In genomic region chr1:218467101-218467728, GRCh38 we compare ENCODE assay signal across 19 cellular contexts.
DNase-seq lines count a peak whose midpoint lies in the region; ATAC-seq, FAIRE-seq and TF ChIP-seq lines count a peak whose summit lies in the region.
"Had no signal": no experiment of that assay in that cellular context is flagged by ENCODE, and none has a peak within 500 bp of the region (broad histone marks: within the 10 kb centered on the region; RNA-seq: fewer than 3 reads in every experiment).

No MANE protein-coding gene starts in this region.

- H3K9me3 ChIP-seq in Panc1 (ENCODE audit: control insufficient read depth, insufficient read depth, low read depth, low read length), result no peaks in the 10 kb centered on the region
- no peaks in the 10 kb centered on the region for H3K9me3 ChIP-seq in skeletal muscle tissue (ENCODE audit: control insufficient read depth in 3 of 3, low read length in 3 of 3)
- H3K9me3 ChIP-seq: mucosa of descending colon had no signal

- in situ Hi-C loops in Panc1 (cut with HindIII; ENCODE audit: low pct_unique_long_range_greater_than_20kb, low sequenced_read_pairs), result no loop called here

- H3K36me3 ChIP-seq in Panc1 (ENCODE audit: control insufficient read depth, insufficient read depth, low read length) (no peaks in the 10 kb centered on the region), skeletal muscle tissue (ENCODE audit: control insufficient read depth in 3 of 3, insufficient read depth in 3 of 3, low read length in 3 of 3) (no peaks in the 10 kb centered on the region)

- peaks cover 37% of the 10 kb centered on the region for H3K4me1 ChIP-seq in Panc1 (ENCODE audit: control insufficient read depth, insufficient read depth, low read length)
- peaks cover 25 to 32% (median 26%) of the 10 kb centered on the region in 3 donors for H3K4me1 ChIP-seq in skeletal muscle tissue (ENCODE audit: control insufficient read depth in 3 of 3, insufficient read depth in 3 of 3, low read length in 3 of 3)
- H3K4me1 ChIP-seq: parathyroid adenoma had no signal

- H3K4me3 Mint-ChIP-seq in activated CD4-positive, alpha-beta T cell treated with anti-CD3 and anti-CD28 coated beads, Interleukin-2, amount 10 ng/mL, durations not matched to agents 24 days and 14 days, result no peak overlapping the region
- H3K4me3 Mint-ChIP-seq: activated CD4-positive, alpha-beta T cell treated with anti-CD3 and anti-CD28 coated beads for 36 hours; activated naive CD8-positive, alpha-beta T cell treated with anti-CD3 and anti-CD28 coated beads, Interleukin-2, amount 10 ng/mL, durations not matched to agents 7 days and 5 days; CD4-positive, alpha-beta T cell had no signal

- ATAC-seq in Panc1 (peak; percentile 80), GM18861 (IDR thresholded peaks at IDR 0.05; ENCODE audit: unreplicated experiment) (no peak)
- ATAC-seq: activated CD4-positive, alpha-beta T cell treated with anti-CD3 and anti-CD28 coated beads for 36 hours; mucosa of descending colon had no signal

- FAIRE-seq in endometrium (lab: Jason Lieb, UNC), result peak; percentile 98
- FAIRE-seq: frontal cortex, H54, keratinocyte had no signal

- peak overlapping the region in 1 of 3 donors; percentile 7 for H3K9ac ChIP-seq in skeletal muscle tissue (ENCODE audit: low read depth in 1 of 3, low read length in 3 of 3)
- H3K9ac ChIP-seq: KMS-11, parathyroid adenoma had no signal

- H3K27me3 Mint-ChIP-seq in activated CD4-positive, alpha-beta T cell treated with anti-CD3 and anti-CD28 coated beads, Interleukin-2, amount 10 ng/mL, durations not matched to agents 24 days and 14 days, result no peaks in the 10 kb centered on the region
- H3K27me3 Mint-ChIP-seq: activated naive CD8-positive, alpha-beta T cell treated with anti-CD3 and anti-CD28 coated beads, Interleukin-2, amount 10 ng/mL, durations not matched to agents 7 days and 5 days; CD4-positive, alpha-beta T cell had no signal

- no peaks in the 10 kb centered on the region for H3K4me1 Mint-ChIP-seq in activated CD4-positive, alpha-beta T cell treated with anti-CD3 and anti-CD28 coated beads, Interleukin-2, amount 10 ng/mL, durations not matched to agents 24 days and 14 days
- H3K4me1 Mint-ChIP-seq: activated CD4-positive, alpha-beta T cell treated with anti-CD3 and anti-CD28 coated beads for 36 hours; activated naive CD8-positive, alpha-beta T cell treated with anti-CD3 and anti-CD28 coated beads, Interleukin-2, amount 10 ng/mL, durations not matched to agents 7 days and 5 days had no signal

- intact Hi-C loops in Panc1 (cut with micrococcal nuclease; ENCODE audit: unreplicated experiment), result no loop called here
- intact Hi-C loops in activated CD4-positive, alpha-beta T cell treated with anti-CD3 and anti-CD28 coated beads, Interleukin-2, amount 10 ng/mL, durations not matched to agents 24 days and 14 days (cut with micrococcal nuclease), result no loop called here

- H3K27me3 ChIP-seq in Panc1 (ENCODE audit: control insufficient read depth, insufficient read depth, low read length), result no peaks in the 10 kb centered on the region
- no peaks in the 10 kb centered on the region for H3K27me3 ChIP-seq in skeletal muscle tissue (ENCODE audit: control insufficient read depth in 3 of 3, insufficient read depth in 3 of 3, low read length in 3 of 3)

- no peak overlapping the region for H3K27ac Mint-ChIP-seq in activated CD4-positive, alpha-beta T cell treated with anti-CD3 and anti-CD28 coated beads, Interleukin-2, amount 10 ng/mL, durations not matched to agents 24 days and 14 days
- H3K27ac Mint-ChIP-seq: activated CD4-positive, alpha-beta T cell treated with anti-CD3 and anti-CD28 coated beads for 36 hours; activated naive CD8-positive, alpha-beta T cell treated with anti-CD3 and anti-CD28 coated beads, Interleukin-2, amount 10 ng/mL, durations not matched to agents 7 days and 5 days; CD4-positive, alpha-beta T cell had no signal

- TF ChIP-seq CTCF in Panc1 (IDR thresholded peaks at IDR 0.05), result no peak

- H3K36me3 Mint-ChIP-seq in activated CD4-positive, alpha-beta T cell treated with anti-CD3 and anti-CD28 coated beads, Interleukin-2, amount 10 ng/mL, durations not matched to agents 24 days and 14 days (ENCODE audit: low read depth), result no peaks in the 10 kb centered on the region
- H3K36me3 Mint-ChIP-seq: activated naive CD8-positive, alpha-beta T cell treated with anti-CD3 and anti-CD28 coated beads, Interleukin-2, amount 10 ng/mL, durations not matched to agents 7 days and 5 days had no signal

- DNase-seq in EH (ENCODE audit: low read depth), result peak; percentile 97
- DNase-seq in Panc1 (ENCODE audit: low read depth, low spot score), result no peak
- DNase-seq in HT-29 (ENCODE audit: low spot score), result no peak
- no peak for DNase-seq in activated CD4-positive, alpha-beta T cell treated with anti-CD3 and anti-CD28 coated beads, Interleukin-2, amount 10 ng/mL, durations not matched to agents 24 days and 14 days
- DNase-seq: activated CD4-positive, alpha-beta T cell treated with anti-CD3 and anti-CD28 coated beads for 36 hours; activated naive CD8-positive, alpha-beta T cell treated with anti-CD3 and anti-CD28 coated beads, Interleukin-2, amount 10 ng/mL, durations not matched to agents 7 days and 5 days; activated T-cell treated with anti-CD3 and anti-CD28 coated beads for 4 hours; CD4-positive, alpha-beta T cell; mucosa of descending colon; NCI-H526 treated with DMSO at 0.1 percent for 48 hours; trophoblast cell had no signal

- CTCF ChIA-PET in Panc1 (lab: Charles Lee), result no interaction called here

- BruUV-seq in Panc1 (replicated peaks; lab: Mats Ljungman, UMichigan), result no TSS peak

- POLR2A ChIA-PET in Panc1 (lab: Charles Lee), result no interaction called here

- H3K9me3 Mint-ChIP-seq in activated CD4-positive, alpha-beta T cell treated with anti-CD3 and anti-CD28 coated beads, Interleukin-2, amount 10 ng/mL, durations not matched to agents 24 days and 14 days, result no peaks in the 10 kb centered on the region
- H3K9me3 Mint-ChIP-seq: activated naive CD8-positive, alpha-beta T cell treated with anti-CD3 and anti-CD28 coated beads, Interleukin-2, amount 10 ng/mL, durations not matched to agents 7 days and 5 days; CD4-positive, alpha-beta T cell had no signal

- peak overlapping the region; percentile 99 for H3K27ac ChIP-seq in Panc1 (ENCODE audit: low read length)
- peak overlapping the region; percentile 82 for H3K27ac ChIP-seq in skeletal muscle tissue (ENCODE audit: low read depth, low read length)
- H3K27ac ChIP-seq: KMS-11, parathyroid adenoma had no signal

- H3K4me3 ChIP-seq in Panc1 (ENCODE audit: low read depth in 2 of 2, low read length in 2 of 2) (no peak overlapping the region), skeletal muscle tissue (ENCODE audit: low read length in 3 of 3) (no peak overlapping the region)
- H3K4me3 ChIP-seq: mucosa of descending colon had no signal
